ENCODE assay signal across 11 cellular contexts in the genomic region with DNA sequence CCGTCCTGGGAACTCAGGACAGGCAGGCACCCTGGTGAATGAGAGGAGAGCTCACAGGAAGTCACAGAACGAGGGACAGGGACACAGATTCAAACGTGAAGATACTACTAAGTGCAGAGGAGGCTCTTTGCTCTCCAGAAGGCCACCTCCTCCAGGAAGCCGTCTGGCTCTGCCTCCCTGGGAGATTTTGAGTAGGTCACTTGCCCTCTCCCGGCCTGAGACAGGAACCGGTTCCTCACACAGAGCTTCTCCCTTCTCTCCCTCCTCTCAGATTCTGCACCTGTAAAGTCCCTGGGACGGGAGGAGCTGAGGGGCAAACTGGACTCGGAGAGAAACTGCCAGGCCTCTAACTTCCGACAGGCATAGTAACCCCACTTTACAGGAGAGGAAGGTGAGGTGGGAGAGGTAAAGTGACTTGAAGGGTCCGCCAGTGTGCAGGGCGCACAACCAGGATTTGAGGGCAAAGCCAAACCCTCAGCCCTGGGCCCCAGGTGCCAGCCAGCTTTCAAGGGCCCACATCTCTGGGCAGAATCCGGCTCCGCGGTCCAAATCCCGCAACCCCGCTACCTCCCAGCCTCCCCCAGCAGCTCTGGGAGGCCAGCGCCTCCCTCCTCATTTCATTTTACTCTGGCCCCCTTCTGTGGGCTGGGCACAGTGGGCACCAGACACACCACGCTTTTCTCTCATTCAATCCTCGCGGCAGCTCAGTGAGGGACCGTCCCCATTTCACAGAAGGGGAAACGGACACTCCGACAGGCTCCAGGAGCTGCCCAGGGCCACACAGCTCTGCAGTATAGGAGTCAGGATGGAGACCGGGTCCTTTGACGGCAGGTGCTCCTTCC.
DNase-seq lines count a peak whose midpoint lies in the region; ATAC-seq and TF ChIP-seq lines count a peak whose summit lies in the region.
"Had no signal": no experiment of that assay in that cellular context is flagged by ENCODE, and none has a peak within 500 bp of the region (broad histone marks: within the 10 kb centered on the region; RNA-seq: fewer than 3 reads in every experiment).

No MANE protein-coding gene starts in this region.

- no peak for DNase-seq in IMR-90
- DNase-seq in ascending aorta (ENCODE audit: low spot score in 2 of 2) = peak in 1 of 2 donors; percentile 64
- DNase-seq in thoracic aorta (ENCODE audit: low spot score) = no peak
- DNase-seq in activated T-cell treated with anti-CD3 and anti-CD28 coated beads, Interleukin-2, amount 50 U/mL, for 24 hours = no peak
- no peak for DNase-seq in GM10266 (ENCODE audit: extremely low spot score)
- DNase-seq: activated B cell treated with CpG ODN at 0.5 μM for 24 hours; CD4-positive, CD25-positive, alpha-beta regulatory T cell; NCI-H1105 treated with DMSO at 0.1 percent for 48 hours had no signal

- peaks cover 26% of the 10 kb centered on the region for H3K27me3 Mint-ChIP-seq in activated T-cell treated with anti-CD3 and anti-CD28 coated beads, Interleukin-2, amount 50 U/mL, for 24 hours

- 0 out of 2 replicates have a peak overlapping the region, but pooled peaks have one; percentile 9 for H3K27ac ChIP-seq in IMR-90 (ENCODE audit: insufficient read depth, low read length)
- H3K27ac ChIP-seq in ascending aorta = peak overlapping the region; percentile 91 to 94
- H3K27ac ChIP-seq in mucosa of rectum (ENCODE audit: low read depth in 2 of 2, low read length in 2 of 2) = peak overlapping the region; percentile 16 to 23
- peak overlapping the region; percentile 86 to 91 for H3K27ac ChIP-seq in thoracic aorta
- H3K27ac ChIP-seq: dorsolateral prefrontal cortex had no signal

- H3K36me3 ChIP-seq in IMR-90 (ENCODE audit: control insufficient read depth, insufficient read depth, low read length) (no peaks in the 10 kb centered on the region), ascending aorta (no peaks in the 10 kb centered on the region), mucosa of rectum (ENCODE audit: control insufficient read depth in 2 of 2, insufficient read depth in 2 of 2, low read length in 2 of 2) (no peaks in the 10 kb centered on the region), thoracic aorta (no peaks in the 10 kb centered on the region)

- H3K56ac ChIP-seq in IMR-90 (ENCODE audit: extremely low read depth, insufficient read depth, low read length) = no peak overlapping the region

- in situ Hi-C loops in IMR-90 (cut with MboI; ENCODE audit: low sequenced_read_pairs) = loop anchor here (25.0 kb wide), 1 partner anchor 490 kb away; a partner anchor contains a TSS

- dilution Hi-C loops in IMR-90 (cut with HindIII; ENCODE audit: low sequenced_read_pairs, unreplicated experiment) = no loop called here

- peak overlapping the region; percentile 87 for H2AK5ac ChIP-seq in IMR-90 (ENCODE audit: low read depth, low read length)

- peak overlapping the region; percentile 84 for H2BK120ac ChIP-seq in IMR-90 (ENCODE audit: low read depth, low read length)

- no peaks in the 10 kb centered on the region for H3K36me3 Mint-ChIP-seq in activated T-cell treated with anti-CD3 and anti-CD28 coated beads, Interleukin-2, amount 50 U/mL, for 24 hours (ENCODE audit: low read depth)
- H3K36me3 Mint-ChIP-seq: CD4-positive, CD25-positive, alpha-beta regulatory T cell had no signal

- H3K9me3 ChIP-seq in IMR-90 (ENCODE audit: control insufficient read depth, insufficient read depth, low read length) (no peaks in the 10 kb centered on the region), ascending aorta (no peaks in the 10 kb centered on the region), mucosa of rectum (ENCODE audit: control insufficient read depth in 2 of 2, low read length in 2 of 2) (no peaks in the 10 kb centered on the region), thoracic aorta (no peaks in the 10 kb centered on the region)

- no peaks in the 10 kb centered on the region for H4K20me1 ChIP-seq in IMR-90 (ENCODE audit: insufficient read depth, low read length)

- H3K4me3 Mint-ChIP-seq in activated T-cell treated with anti-CD3 and anti-CD28 coated beads, Interleukin-2, amount 50 U/mL, for 24 hours = no peak overlapping the region

- POLR2A ChIA-PET in IMR-90 (lab: Charles Lee; ENCODE audit: unreplicated experiment) = no interaction called here

- H2BK20ac ChIP-seq in IMR-90 (ENCODE audit: low read depth, low read length) = peak overlapping the region; percentile 16

- peaks cover 12 to 59% of the 10 kb centered on the region in 2 experiments for H3K79me1 ChIP-seq in IMR-90 (ENCODE audit: low read depth in 1 of 2, low read length in 2 of 2)

- peaks cover 5% of the 10 kb centered on the region for H3K4me1 Mint-ChIP-seq in activated T-cell treated with anti-CD3 and anti-CD28 coated beads, Interleukin-2, amount 50 U/mL, for 24 hours (ENCODE audit: low read depth)

- H3K9ac ChIP-seq in IMR-90 (ENCODE audit: low read depth, low read length) (no peak overlapping the region), mucosa of rectum (ENCODE audit: low read depth in 1 of 2, low read length in 2 of 2) (no peak overlapping the region)

- no peak overlapping the region for H3K4me3 ChIP-seq in IMR-90 (ENCODE audit: insufficient read depth, low read depth, low read length)
- H3K4me3 ChIP-seq in ascending aorta = no peak overlapping the region
- H3K4me3 ChIP-seq in mucosa of rectum (ENCODE audit: low read length in 2 of 2) = no peak overlapping the region
- H3K4me3 ChIP-seq in thoracic aorta = no peak overlapping the region

- no peak overlapping the region for H3K27ac Mint-ChIP-seq in activated T-cell treated with anti-CD3 and anti-CD28 coated beads, Interleukin-2, amount 50 U/mL, for 24 hours
- H3K27ac Mint-ChIP-seq: activated B cell treated with CpG ODN at 0.5 μM for 24 hours; CD4-positive, CD25-positive, alpha-beta regulatory T cell had no signal

- BruUV-seq in IMR-90 (replicated peaks; lab: Mats Ljungman, UMichigan) = no TSS peak

- H4K8ac ChIP-seq in IMR-90 (ENCODE audit: low read depth in 2 of 2, low read length in 2 of 2) = peak overlapping the region; percentile 93 to 95; a peak in 2 of 4 replicates

- H3K18ac ChIP-seq in IMR-90 (ENCODE audit: low read depth, low read length) = peak overlapping the region; percentile 1; the same call in 1 of the 2 replicates

- TF ChIP-seq CTCF in IMR-90 (conservative IDR thresholded peaks at IDR 0.05; ENCODE audit: low read depth, low read length) = no peak
- no peak for TF ChIP-seq CTCF in ascending aorta (IDR thresholded peaks at IDR 0.05)
- no peak for TF ChIP-seq CTCF in thoracic aorta (IDR thresholded peaks at IDR 0.05)
- TF ChIP-seq CTCF in GM10266 (IDR thresholded peaks at IDR 0.05; ENCODE audit: control insufficient read depth, insufficient read depth, low read depth, missing control alignments) = no peak

- peak overlapping the region; percentile 94 for H4K91ac ChIP-seq in IMR-90 (ENCODE audit: insufficient read depth, low read depth, low read length)

- intact Hi-C loops in IMR-90 (cut with micrococcal nuclease) = loop anchor here (5.0 kb wide), 1 partner anchor 80 kb away; no protein-coding TSS in a partner anchor
- intact Hi-C loops in ascending aorta (cut with DNase I) = loop anchor here (1.0 to 10.0 kb wide), 4 partner anchors 130 to 467 kb away; a partner anchor contains a TSS

- H3K9me3 Mint-ChIP-seq in activated T-cell treated with anti-CD3 and anti-CD28 coated beads, Interleukin-2, amount 50 U/mL, for 24 hours = no peaks in the 10 kb centered on the region
- H3K9me3 Mint-ChIP-seq: activated B cell treated with CpG ODN at 0.5 μM for 24 hours had no signal

- H2AK9ac ChIP-seq in IMR-90 (replicated peaks; ENCODE audit: low read depth, low read length, poor library complexity) = peak overlapping the region; percentile 74

- 100% methylated on average over 4 of the region's 25 CpGs; no CpG with 5 or more reads in 1 of the 2 experiments for WGBS in IMR-90 (ENCODE audit: extremely low coverage in 2 of 2, insufficient read length in 1 of 2), 2 experiments

- H3K4ac ChIP-seq in IMR-90 (ENCODE audit: low read depth, low read length) = peak overlapping the region; percentile 83

- CTCF ChIA-PET in IMR-90 (lab: Yijun Ruan, JAX) = interaction anchor here (0.6 to 3.0 kb wide), 22 partner anchors 10 to 234 kb away, joined by 3 to 17 read pairs (median 4); a partner anchor contains a TSS

- peak overlapping the region; percentile 16 for H2AFZ ChIP-seq in IMR-90 (replicated peaks; ENCODE audit: low read length, poor library complexity)

- H3K27me3 ChIP-seq in IMR-90 (ENCODE audit: control insufficient read depth, insufficient read depth, low read length) = no peaks in the 10 kb centered on the region
- no peaks in the 10 kb centered on the region for H3K27me3 ChIP-seq in ascending aorta
- no peaks in the 10 kb centered on the region for H3K27me3 ChIP-seq in mucosa of rectum (ENCODE audit: control insufficient read depth in 2 of 2, insufficient read depth in 2 of 2, low read length in 2 of 2)
- H3K27me3 ChIP-seq in thoracic aorta (replicated peaks; ENCODE audit: insufficient read depth) = no peaks in the 10 kb centered on the region
- H3K27me3 ChIP-seq: dorsolateral prefrontal cortex had no signal

- no peak for TF ChIP-seq RAD21 in IMR-90 (IDR thresholded peaks at IDR 0.05; ENCODE audit: low read length)

- H3K9me1 ChIP-seq in IMR-90 (ENCODE audit: insufficient read depth, low read length) = peaks cover 4% of the 10 kb centered on the region; the same call in 1 of the 2 replicates

- no peak overlapping the region for H2BK5ac ChIP-seq in IMR-90 (ENCODE audit: low read depth, low read length, poor library complexity, severe bottlenecking)

- no peak overlapping the region for H3K23ac ChIP-seq in IMR-90 (ENCODE audit: low read depth, low read length)

- peak overlapping the region; percentile 65 for H3K14ac ChIP-seq in IMR-90 (replicated peaks; ENCODE audit: low read depth, low read length)

- peak overlapping the region; percentile 38; the same call in 2 of the 3 replicates for H2BK15ac ChIP-seq in IMR-90 (ENCODE audit: low read depth, low read length)

- ATAC-seq in IMR-90 (ENCODE audit: low read depth) = no peak
- no peak for ATAC-seq in thoracic aorta (ENCODE audit: insufficient number of reproducible peaks, low FRiP score, low read depth)
- ATAC-seq in HG03565 (IDR thresholded peaks at IDR 0.05; ENCODE audit: unreplicated experiment) = no peak

- H3K4me1 ChIP-seq in IMR-90 (ENCODE audit: control insufficient read depth, insufficient read depth, low read length) = peaks cover 11% of the 10 kb centered on the region
- H3K4me1 ChIP-seq in ascending aorta = peaks cover 19 to 32% of the 10 kb centered on the region in 2 donors
- peaks cover 8 to 29% of the 10 kb centered on the region in 2 donors for H3K4me1 ChIP-seq in mucosa of rectum (ENCODE audit: control insufficient read depth in 2 of 2, insufficient read depth in 2 of 2, low read length in 2 of 2)
- peaks cover 28 to 40% of the 10 kb centered on the region in 2 donors for H3K4me1 ChIP-seq in thoracic aorta (ENCODE audit: control insufficient read depth in 1 of 2, low read depth in 2 of 2)

- peak overlapping the region; percentile 16; the same call in 1 of the 2 replicates for H4K5ac ChIP-seq in IMR-90 (ENCODE audit: low read depth, low read length)

- TF ChIP-seq POLR2A in IMR-90 (IDR thresholded peaks at IDR 0.05; ENCODE audit: low read depth, low read length) = no peak

- H3K4me2 ChIP-seq in IMR-90 (ENCODE audit: low read depth, low read length) = no peak overlapping the region

TF ChIP-seq in IMR-90, 13 proteins besides CTCF, POLR2A, EP300 and RAD21 (continues in another document):
- TF ChIP-seq RCOR1 (IDR thresholded peaks at IDR 0.05; ENCODE audit: insufficient replicate concordance, low read length) (no peak), FOS (IDR thresholded peaks at IDR 0.05; ENCODE audit: low read depth, low read length) (no peak)

Comparison
In these comparisons a context has a peak if more than half of its experiments do, and no peak if none do; other contexts are left out.
1. H3K27ac ChIP-seq: peak in every context shown above with its lines; median percentile 92 in ascending aorta; 88 in thoracic aorta; 20 in mucosa of rectum; 9 in IMR-90.